Comparison of ENCODE assay signal across 24 cellular contexts in genomic region chr7:14242186-14242585, GRCh38.
DNase-seq lines count a peak whose midpoint lies in the region; ATAC-seq, FAIRE-seq and TF ChIP-seq lines count a peak whose summit lies in the region.
"Had no signal": no experiment of that assay in that cellular context is flagged by ENCODE, and none has a peak within 500 bp of the region (broad histone marks: within the 10 kb centered on the region; RNA-seq: fewer than 3 reads in every experiment).

No MANE protein-coding gene starts in this region.

- no peak for DNase-seq in Right ventricle myocardium inferior (ENCODE audit: missing footprints)
- DNase-seq in left ventricle myocardium inferior, result no peak
- DNase-seq in H54 (ENCODE audit: insufficient read length, low spot score), result no peak
- DNase-seq in left ventricle myocardium superior, result no peak
- peak; percentile 42 for DNase-seq in neural progenitor cell (ENCODE audit: low spot score)
- no peak for DNase-seq in HK-2 (ENCODE audit: unreplicated experiment)
- DNase-seq in NCI-H446 treated with DMSO at 0.1 percent for 48 hours (lab: John Stamatoyannopoulos, UW), result no peak
- DNase-seq in activated CD4-positive, alpha-beta T cell treated with anti-CD3 and anti-CD28 coated beads for 48 hours, result no peak
- DNase-seq: AML-193; Calu3; CD8-positive, alpha-beta memory T cell; DMS153; GDM1; GM23248; HCEC 1CT; IMR-90; NCI-H1105; NCI-H2029 treated with DMSO at 0.1 percent for 48 hours; NCI-H446; NK-92 treated with Interleukin-12 subunit alpha and Interleukin-12 subunit beta, amount 100 ng/mL, for 24 hours had no signal

- no peak overlapping the region for H3K4me2 ChIP-seq in neural progenitor cell
- H3K4me2 ChIP-seq: KMS-11 had no signal

- no peak for TF ChIP-seq CTCF in left ventricle myocardium inferior (IDR thresholded peaks at IDR 0.05; ENCODE audit: borderline replicate concordance)
- no peak for TF ChIP-seq CTCF in neural progenitor cell (IDR thresholded peaks at IDR 0.05)

- no peaks in the 10 kb centered on the region for H3K36me3 ChIP-seq in left ventricle myocardium inferior
- H3K36me3 ChIP-seq in neural progenitor cell, result no peaks in the 10 kb centered on the region

- no peaks in the 10 kb centered on the region for H3K9me3 Mint-ChIP-seq in neural progenitor cell
- H3K9me3 Mint-ChIP-seq: CD8-positive, alpha-beta memory T cell had no signal

- ATAC-seq in Right ventricle myocardium inferior (peak; percentile 39), left ventricle myocardium superior (peak; percentile 38)

- FAIRE-seq in H54 (lab: Jason Lieb, UNC), result peak; percentile 87
- FAIRE-seq: GM18507, HTR-8/SVneo had no signal

- no peak for TF ChIP-seq POLR2A in H54 (IDR thresholded peaks at IDR 0.05; ENCODE audit: low read depth, low read length)

- no peaks in the 10 kb centered on the region for H3K36me3 Mint-ChIP-seq in neural progenitor cell
- H3K36me3 Mint-ChIP-seq: CD8-positive, alpha-beta memory T cell had no signal

- intact Hi-C loops in Right ventricle myocardium inferior (cut with DNase I), result no loop called here
- intact Hi-C loops in left ventricle myocardium inferior (cut with micrococcal nuclease), result no loop called here
- intact Hi-C loops in left ventricle myocardium superior (cut with micrococcal nuclease), result no loop called here

- H3K4me3 Mint-ChIP-seq in neural progenitor cell, result no peak overlapping the region
- H3K4me3 Mint-ChIP-seq: CD8-positive, alpha-beta memory T cell had no signal

- H3K27me3 Mint-ChIP-seq in neural progenitor cell (ENCODE audit: insufficient read depth, low read depth), result no peaks in the 10 kb centered on the region
- H3K27me3 Mint-ChIP-seq: CD8-positive, alpha-beta memory T cell had no signal

- no peaks in the 10 kb centered on the region for H3K4me1 ChIP-seq in left ventricle myocardium inferior
- H3K4me1 ChIP-seq in neural progenitor cell, result peaks cover 6% of the 10 kb centered on the region

- H3K4me1 Mint-ChIP-seq in neural progenitor cell, result peaks cover 4% of the 10 kb centered on the region
- H3K4me1 Mint-ChIP-seq: CD8-positive, alpha-beta memory T cell had no signal

- peak overlapping the region; percentile 56 for H2AFZ ChIP-seq in neural progenitor cell (replicated peaks)
- H2AFZ ChIP-seq: GM23248 had no signal

- H3K27ac ChIP-seq in left ventricle myocardium inferior (replicated peaks) (no peak overlapping the region), neural progenitor cell (no peak overlapping the region)
- H3K27ac ChIP-seq: GM23248, KMS-11, RWPE1 had no signal

- no peak overlapping the region for H3K27ac Mint-ChIP-seq in neural progenitor cell
- H3K27ac Mint-ChIP-seq: CD8-positive, alpha-beta memory T cell had no signal

- no peaks in the 10 kb centered on the region for H4K20me1 ChIP-seq in neural progenitor cell (ENCODE audit: low read depth)

- H3F3A ChIP-seq in neural progenitor cell (ENCODE audit: low read depth), result no peaks in the 10 kb centered on the region

- no peaks in the 10 kb centered on the region for H3K79me2 ChIP-seq in neural progenitor cell (ENCODE audit: low read depth)

- no peak overlapping the region for H3K4me3 ChIP-seq in left ventricle myocardium inferior
- no peak overlapping the region for H3K4me3 ChIP-seq in neural progenitor cell
- H3K4me3 ChIP-seq: GM23248 had no signal

- no peaks in the 10 kb centered on the region for H3K27me3 ChIP-seq in left ventricle myocardium inferior (ENCODE audit: low read depth)
- H3K27me3 ChIP-seq in neural progenitor cell, result no peaks in the 10 kb centered on the region

- H3K9ac ChIP-seq in neural progenitor cell, result no peak overlapping the region
- H3K9ac ChIP-seq: GM23248, KMS-11 had no signal

- H3K9me3 ChIP-seq in left ventricle myocardium inferior (replicated peaks) (no peaks in the 10 kb centered on the region), neural progenitor cell (ENCODE audit: low read depth) (no peaks in the 10 kb centered on the region)
